In the genomic region with DNA sequence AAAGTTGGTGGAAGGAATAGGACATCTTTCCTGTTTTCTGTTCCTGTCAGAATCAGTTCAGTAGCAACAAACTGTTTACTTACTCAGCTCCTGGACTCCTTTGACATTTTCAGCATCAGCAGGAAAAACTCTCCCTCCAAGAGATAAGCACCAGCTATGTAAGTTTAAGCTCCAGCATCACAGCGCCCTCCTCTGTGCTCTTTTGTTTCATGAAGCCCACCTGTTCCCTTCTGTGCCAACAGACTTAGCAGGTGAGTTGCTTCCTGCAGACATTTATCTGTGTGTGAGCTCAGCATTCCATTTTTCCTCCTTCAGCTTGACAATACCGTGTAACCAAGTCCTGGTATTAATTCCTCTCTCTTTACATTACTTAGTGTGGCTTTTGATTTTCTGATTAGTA, we compare ENCODE assay signal across 15 cellular contexts.
DNase-seq lines count a peak whose midpoint lies in the region; ATAC-seq and TF ChIP-seq lines count a peak whose summit lies in the region.
"Had no signal": no experiment of that assay in that cellular context is flagged by ENCODE, and none has a peak within 500 bp of the region (broad histone marks: within the 10 kb centered on the region; RNA-seq: fewer than 3 reads in every experiment).

No MANE protein-coding gene starts in this region.

- no peaks in the 10 kb centered on the region for H3K4me1 Mint-ChIP-seq in MCF 10A (ENCODE audit: insufficient read depth, unreplicated experiment)
- H3K4me1 Mint-ChIP-seq in activated CD4-positive, alpha-beta T cell treated with anti-CD3 and anti-CD28 coated beads, Interleukin-2, amount 10 ng/mL, durations not matched to agents 7 days and 5 days = no peaks in the 10 kb centered on the region

- no peaks in the 10 kb centered on the region for H3K79me2 ChIP-seq in smooth muscle cell (ENCODE audit: low read depth)
- H3K79me2 ChIP-seq: parathyroid adenoma had no signal

- no peak overlapping the region for H3K27ac Mint-ChIP-seq in MCF 10A (ENCODE audit: low read depth, unreplicated experiment)
- H3K27ac Mint-ChIP-seq in activated CD4-positive, alpha-beta T cell treated with anti-CD3 and anti-CD28 coated beads, Interleukin-2, amount 10 ng/mL, durations not matched to agents 7 days and 5 days = no peak overlapping the region

- no peaks in the 10 kb centered on the region for H3K9me3 Mint-ChIP-seq in MCF 10A (ENCODE audit: unreplicated experiment)
- H3K9me3 Mint-ChIP-seq in activated CD4-positive, alpha-beta T cell treated with anti-CD3 and anti-CD28 coated beads, Interleukin-2, amount 10 ng/mL, durations not matched to agents 7 days and 5 days = no peaks in the 10 kb centered on the region

- H3F3A ChIP-seq in smooth muscle cell (ENCODE audit: low read depth) = no peaks in the 10 kb centered on the region

- no peak overlapping the region for H3K9ac ChIP-seq in smooth muscle cell (ENCODE audit: low read depth)
- H3K9ac ChIP-seq: parathyroid adenoma had no signal

- H3K36me3 ChIP-seq in breast epithelium (no peaks in the 10 kb centered on the region), smooth muscle cell (ENCODE audit: low read depth) (no peaks in the 10 kb centered on the region)
- H3K36me3 ChIP-seq: Peyer's patch had no signal

- peak; percentile 10 for DNase-seq in MCF 10A (ENCODE audit: unreplicated experiment)
- no peak for DNase-seq in breast epithelium (ENCODE audit: low spot score in 2 of 2)
- DNase-seq in OCI-M1 (lab: John Stamatoyannopoulos, UW) = peak; percentile 73
- peak; percentile 35 for DNase-seq in iPS DF 19.7 (ENCODE audit: low read depth, low spot score)
- DNase-seq in smooth muscle cell (lab: John Stamatoyannopoulos, UW; ENCODE audit: unreplicated experiment) = no peak
- DNase-seq in activated CD4-positive, alpha-beta T cell treated with anti-CD3 and anti-CD28 coated beads, Interleukin-2, amount 10 ng/mL, durations not matched to agents 7 days and 5 days = no peak
- DNase-seq: aorta; Karpas-422; kidney glomerular epithelial cell; Peyer's patch; stimulated activated CD4-positive, alpha-beta T cell treated with anti-CD3 and anti-CD28 coated beads, Interleukin-12 subunit alpha, Interleukin-12 subunit beta, amount 100 ng/mL, for 4 hours had no signal

- no peak for TF ChIP-seq POLR2A in breast epithelium (IDR thresholded peaks at IDR 0.05)

- no peaks in the 10 kb centered on the region for H3K27me3 ChIP-seq in breast epithelium
- H3K27me3 ChIP-seq in smooth muscle cell (ENCODE audit: low read depth) = no peaks in the 10 kb centered on the region
- H3K27me3 ChIP-seq: Peyer's patch had no signal

- H3K27ac ChIP-seq in breast epithelium = no peak overlapping the region
- H3K27ac ChIP-seq in smooth muscle cell (ENCODE audit: low read depth) = no peak overlapping the region
- H3K27ac ChIP-seq: epithelial cell of prostate, parathyroid adenoma, Peyer's patch had no signal

- H3K4me1 ChIP-seq in breast epithelium (no peaks in the 10 kb centered on the region), smooth muscle cell (ENCODE audit: low read depth) (no peaks in the 10 kb centered on the region)
- H3K4me1 ChIP-seq: parathyroid adenoma, Peyer's patch had no signal

- 29% methylated on average over 2 of the region's 2 CpGs for WGBS in smooth muscle cell (ENCODE audit: low lambda C conversion rate)

- intact Hi-C loops in MCF 10A (cut with micrococcal nuclease) = no loop called here
- intact Hi-C loops in breast epithelium (cut with DNase I; ENCODE audit: low total_unique reads) = no loop called here

- no peaks in the 10 kb centered on the region for H4K20me1 ChIP-seq in smooth muscle cell (ENCODE audit: low read depth)

- BruUV-seq in MCF 10A (replicated peaks; lab: Mats Ljungman, UMichigan) = no TSS peak

- H3K27me3 Mint-ChIP-seq in MCF 10A (ENCODE audit: insufficient read depth, unreplicated experiment) = no peaks in the 10 kb centered on the region
- no peaks in the 10 kb centered on the region for H3K27me3 Mint-ChIP-seq in activated CD4-positive, alpha-beta T cell treated with anti-CD3 and anti-CD28 coated beads, Interleukin-2, amount 10 ng/mL, durations not matched to agents 7 days and 5 days

- H3K4me3 Mint-ChIP-seq in MCF 10A (ENCODE audit: unreplicated experiment) = no peak overlapping the region
- H3K4me3 Mint-ChIP-seq in activated CD4-positive, alpha-beta T cell treated with anti-CD3 and anti-CD28 coated beads, Interleukin-2, amount 10 ng/mL, durations not matched to agents 7 days and 5 days = no peak overlapping the region

- POLR2A ChIA-PET in MCF 10A (lab: Yijun Ruan, JAX) = no interaction called here
- POLR2A ChIA-PET in activated CD4-positive, alpha-beta T cell treated with anti-CD3 and anti-CD28 coated beads, Interleukin-2, amount 10 ng/mL, durations not matched to agents 7 days and 5 days (lab: Charles Lee) = no interaction called here

- CTCF ChIA-PET in MCF 10A (lab: Yijun Ruan, JAX) = interaction anchor here (0.7 kb wide), 1 partner anchor 25 kb away, joined by 3 read pairs; no protein-coding TSS in a partner anchor
- CTCF ChIA-PET in activated CD4-positive, alpha-beta T cell treated with anti-CD3 and anti-CD28 coated beads, Interleukin-2, amount 10 ng/mL, durations not matched to agents 7 days and 5 days (lab: Charles Lee) = no interaction called here

- peak overlapping the region; percentile 78 for H3K4me2 ChIP-seq in smooth muscle cell

- no peaks in the 10 kb centered on the region for H3K9me3 ChIP-seq in breast epithelium
- no peaks in the 10 kb centered on the region for H3K9me3 ChIP-seq in smooth muscle cell (replicated peaks; ENCODE audit: low read depth)
- H3K9me3 ChIP-seq: Peyer's patch had no signal

- H3K36me3 Mint-ChIP-seq in MCF 10A (ENCODE audit: insufficient read depth, unreplicated experiment) = no peaks in the 10 kb centered on the region
- no peaks in the 10 kb centered on the region for H3K36me3 Mint-ChIP-seq in activated CD4-positive, alpha-beta T cell treated with anti-CD3 and anti-CD28 coated beads, Interleukin-2, amount 10 ng/mL, durations not matched to agents 7 days and 5 days (ENCODE audit: low read depth)

- H3K4me3 ChIP-seq in breast epithelium (no peak overlapping the region), smooth muscle cell (no peak overlapping the region)
- H3K4me3 ChIP-seq: Peyer's patch had no signal

- no peak for TF ChIP-seq CTCF in MCF 10A (IDR thresholded peaks at IDR 0.05; ENCODE audit: unreplicated experiment)
- TF ChIP-seq CTCF in breast epithelium (IDR thresholded peaks at IDR 0.05) = no peak
- no peak for TF ChIP-seq CTCF in smooth muscle cell (IDR thresholded peaks at IDR 0.05; ENCODE audit: borderline replicate concordance, insufficient read depth, poor library complexity, severe bottlenecking)

- no peak for ATAC-seq in HG03457 (IDR thresholded peaks at IDR 0.05; ENCODE audit: unreplicated experiment)
- no peak for ATAC-seq in HG02885 (IDR thresholded peaks at IDR 0.05; ENCODE audit: poor library complexity, unreplicated experiment)

- H2AFZ ChIP-seq in smooth muscle cell (ENCODE audit: low read depth) = peak overlapping the region; percentile 83
- H2AFZ ChIP-seq: parathyroid adenoma had no signal

Comparison
In these comparisons a context has a peak if more than half of its experiments do, and no peak if none do; other contexts are left out.
1. DNase-seq: peak in MCF 10A (single experiment), OCI-M1 (single experiment) and iPS DF 19.7 (single experiment); none in breast epithelium (0 of 2), smooth muscle cell (single experiment) and activated CD4-positive, alpha-beta T cell treated with anti-CD3 and anti-CD28 coated beads, Interleukin-2, amount 10 ng/mL, durations not matched to agents 7 days and 5 days (single experiment).